9 cellular contexts compared by ENCODE assay signal in the genomic region with DNA sequence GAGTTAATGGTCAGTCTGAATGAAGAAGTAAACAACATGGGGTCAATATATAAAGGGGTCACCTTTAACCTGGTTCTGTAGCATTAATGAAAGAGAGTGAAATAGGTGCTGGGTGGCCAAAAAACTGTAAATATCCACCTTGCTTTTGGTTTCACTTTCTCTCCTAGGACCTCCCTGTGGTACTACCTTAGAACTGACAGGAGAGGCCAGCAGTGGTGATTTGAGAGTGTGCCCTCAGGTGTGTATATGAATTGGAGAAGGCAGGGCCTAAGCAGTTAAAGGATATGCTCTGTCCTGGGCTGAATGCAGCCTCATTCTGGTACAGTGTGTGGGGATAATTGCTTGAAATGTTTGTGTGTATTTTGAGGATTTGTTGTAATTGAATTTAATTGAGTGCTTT.
A peak's percentile ranks its signal among the peaks of the same experiment; 100 is the strongest.
DNase-seq lines count a peak whose midpoint lies in the region; ATAC-seq and TF ChIP-seq lines count a peak whose summit lies in the region.
"Had no signal": no experiment of that assay in that cellular context is flagged by ENCODE, and none has a peak within 500 bp of the region (broad histone marks: within the 10 kb centered on the region; RNA-seq: fewer than 3 reads in every experiment).

No MANE protein-coding gene starts in this region.

- intact Hi-C loops in gastrocnemius medialis (cut with DNase I; ENCODE audit: low total_unique reads): no loop called here

- H3K4me3 ChIP-seq in SU-DHL-6 (ENCODE audit: insufficient read depth, low read length, poor library complexity, severe bottlenecking) (no peak overlapping the region), gastrocnemius medialis (no peak overlapping the region)

- H4K20me1 ChIP-seq in SU-DHL-6 (ENCODE audit: low read depth, low read length): no peaks in the 10 kb centered on the region

- DNase-seq in activated T-cell treated with anti-CD3 and anti-CD28 coated beads, Interleukin-2, amount 50 U/mL, for 4 hours: no peak
- DNase-seq in activated T-cell treated with anti-CD3 and anti-CD28 coated beads, Interleukin-2, amount 50 U/mL, for 48 hours: no peak
- no peak for DNase-seq in stimulated activated naive CD8-positive, alpha-beta T cell treated with anti-CD3 and anti-CD28 coated beads, Interleukin-15, amount 100 ng/mL, for 72 hours
- DNase-seq in stimulated activated CD4-positive, alpha-beta T cell treated with anti-CD3 and anti-CD28 coated beads, Interleukin-12 subunit alpha, Interleukin-12 subunit beta, amount 100 ng/mL, for 4 hours: no peak
- no peak for DNase-seq in RKO (ENCODE audit: low spot score)
- no peak for DNase-seq in gastrocnemius medialis

- peak overlapping the region; percentile 37 for H3K4me2 ChIP-seq in SU-DHL-6 (ENCODE audit: low read depth, low read length, poor library complexity, severe bottlenecking)

- no peaks in the 10 kb centered on the region for H3K79me2 ChIP-seq in SU-DHL-6 (ENCODE audit: insufficient read depth, low read length)

- H3K27me3 Mint-ChIP-seq in activated T-cell treated with anti-CD3 and anti-CD28 coated beads, Interleukin-2, amount 50 U/mL, for 4 hours (ENCODE audit: low read depth): no peaks in the 10 kb centered on the region
- no peaks in the 10 kb centered on the region for H3K27me3 Mint-ChIP-seq in stimulated activated naive CD8-positive, alpha-beta T cell treated with anti-CD3 and anti-CD28 coated beads, Interleukin-15, amount 100 ng/mL, for 72 hours

- TF ChIP-seq POLR2A in gastrocnemius medialis (IDR thresholded peaks at IDR 0.05): no peak

- H3K9ac ChIP-seq in SU-DHL-6 (ENCODE audit: low read length): no peak overlapping the region

- no peaks in the 10 kb centered on the region for H3K9me2 ChIP-seq in SU-DHL-6 (replicated peaks; ENCODE audit: insufficient read depth, low read length)

- peak overlapping the region; percentile 1 for H2AFZ ChIP-seq in SU-DHL-6 (ENCODE audit: low read depth, low read length, severe bottlenecking)

- H3K36me3 ChIP-seq in SU-DHL-6 (ENCODE audit: low read length) (no peaks in the 10 kb centered on the region), gastrocnemius medialis (no peaks in the 10 kb centered on the region)

- H3K4me1 ChIP-seq in gastrocnemius medialis: peaks cover 0 to 9% of the 10 kb centered on the region in 2 donors
- H3K4me1 ChIP-seq: Caco-2 had no signal

- no peak for TF ChIP-seq CTCF in SU-DHL-6 (IDR thresholded peaks at IDR 0.05; ENCODE audit: insufficient read depth, low read length, poor library complexity, severe bottlenecking)
- TF ChIP-seq CTCF in gastrocnemius medialis (IDR thresholded peaks at IDR 0.05 in 4 of 5, conservative IDR thresholded peaks at IDR 0.05 in 1 of 5): no peak

- in situ Hi-C loops in gastrocnemius medialis (cut with MboI; ENCODE audit: low sequenced_read_pairs in 4 of 4): no loop called here

- H3K9me3 ChIP-seq in SU-DHL-6 (ENCODE audit: insufficient read depth, low read length) (no peaks in the 10 kb centered on the region), gastrocnemius medialis (no peaks in the 10 kb centered on the region)
- H3K9me3 ChIP-seq: Caco-2 had no signal

- H3K27me3 ChIP-seq in SU-DHL-6 (ENCODE audit: low read length): no peaks in the 10 kb centered on the region
- H3K27me3 ChIP-seq in gastrocnemius medialis: no peaks in the 10 kb centered on the region

- no peak for ATAC-seq in activated T-cell treated with anti-CD3 and anti-CD28 coated beads, Interleukin-2, amount 50 U/mL, for 4 hours
- ATAC-seq in HG02973 (IDR thresholded peaks at IDR 0.05; ENCODE audit: unreplicated experiment) (peak; percentile 76), gastrocnemius medialis (no peak)
- ATAC-seq in stimulated activated naive CD8-positive, alpha-beta T cell treated with anti-CD3 and anti-CD28 coated beads, Interleukin-15, amount 100 ng/mL, for 72 hours: peak; percentile 90

- H3K4me3 Mint-ChIP-seq in activated T-cell treated with anti-CD3 and anti-CD28 coated beads, Interleukin-2, amount 50 U/mL, for 4 hours: peak overlapping the region; percentile 19
- H3K4me3 Mint-ChIP-seq in stimulated activated naive CD8-positive, alpha-beta T cell treated with anti-CD3 and anti-CD28 coated beads, Interleukin-15, amount 100 ng/mL, for 72 hours: peak overlapping the region; percentile 35 to 38

- no peak overlapping the region for H3K27ac ChIP-seq in SU-DHL-6 (ENCODE audit: low read depth, low read length)
- H3K27ac ChIP-seq in gastrocnemius medialis: no peak overlapping the region

- 0 out of 2 replicates have a peak, but pooled peaks cover 7% of the 10 kb centered on the region for H3F3A ChIP-seq in SU-DHL-6 (ENCODE audit: insufficient read depth)

- H3K4me1 Mint-ChIP-seq in activated T-cell treated with anti-CD3 and anti-CD28 coated beads, Interleukin-2, amount 50 U/mL, for 4 hours (ENCODE audit: low read depth): peaks cover 15% of the 10 kb centered on the region
- H3K4me1 Mint-ChIP-seq in stimulated activated naive CD8-positive, alpha-beta T cell treated with anti-CD3 and anti-CD28 coated beads, Interleukin-15, amount 100 ng/mL, for 72 hours: peaks cover 15% of the 10 kb centered on the region

- H3K9me3 Mint-ChIP-seq in activated T-cell treated with anti-CD3 and anti-CD28 coated beads, Interleukin-2, amount 50 U/mL, for 4 hours: no peaks in the 10 kb centered on the region
- no peaks in the 10 kb centered on the region for H3K9me3 Mint-ChIP-seq in stimulated activated naive CD8-positive, alpha-beta T cell treated with anti-CD3 and anti-CD28 coated beads, Interleukin-15, amount 100 ng/mL, for 72 hours

- peaks cover 5% of the 10 kb centered on the region for H3K36me3 Mint-ChIP-seq in activated T-cell treated with anti-CD3 and anti-CD28 coated beads, Interleukin-2, amount 50 U/mL, for 4 hours (ENCODE audit: insufficient read depth)

- peak overlapping the region in 1 of 2 donors; percentile 69 for H3K27ac Mint-ChIP-seq in stimulated activated naive CD8-positive, alpha-beta T cell treated with anti-CD3 and anti-CD28 coated beads, Interleukin-15, amount 100 ng/mL, for 72 hours

Comparison
In these comparisons a context has a peak if more than half of its experiments do, and no peak if none do; other contexts are left out.
1. ATAC-seq: peak in HG02973 (single experiment) and stimulated activated naive CD8-positive, alpha-beta T cell treated with anti-CD3 and anti-CD28 coated beads, Interleukin-15, amount 100 ng/mL, for 72 hours (single experiment); none in activated T-cell treated with anti-CD3 and anti-CD28 coated beads, Interleukin-2, amount 50 U/mL, for 4 hours (0 of 2) and gastrocnemius medialis (0 of 2).